In genomic region chr22:20356906-20357305, GRCh38 we compare ENCODE assay signal across 5 cellular contexts. TPM values are rescaled to one million over a fixed set of nuclear protein-coding genes. Genes with fewer than 3 reads are reported as not detected.
DNase-seq lines count a peak whose midpoint lies in the region; ATAC-seq, FAIRE-seq and TF ChIP-seq lines count a peak whose summit lies in the region.
"Not testable (repeated sequence)": the region's sequence is repeated elsewhere in the genome, so short reads cannot be mapped to it uniquely, and the experiment has no call there.

No MANE protein-coding gene starts in this region.

- intact Hi-C loops in activated CD4-positive, alpha-beta T cell treated with anti-CD3 and anti-CD28 coated beads, Interleukin-2, amount 10 ng/mL, durations not matched to agents 24 days and 14 days (cut with micrococcal nuclease); K562 (cut with micrococcal nuclease): not testable (repeated sequence)

- not testable (repeated sequence) for H4K20me1 ChIP-seq in K562 (replicated peaks; ENCODE audit: control insufficient read depth, insufficient read depth, low read length)

- not testable (repeated sequence) for H3K36me3 ChIP-seq in K562 (ENCODE audit: control insufficient read depth, insufficient read depth, low read length)

- not testable (repeated sequence) for H3K4me3 ChIP-seq in K562

- not testable (repeated sequence) for H3K4me3 Mint-ChIP-seq in activated CD4-positive, alpha-beta T cell treated with anti-CD3 and anti-CD28 coated beads, Interleukin-2, amount 10 ng/mL, durations not matched to agents 24 days and 14 days; osteocyte (ENCODE audit: unreplicated experiment)

- not testable (repeated sequence) for H3K79me2 ChIP-seq in K562 (ENCODE audit: control insufficient read depth, insufficient read depth, low read length)

- FAIRE-seq in GM12891 (lab: Jason Lieb, UNC) (peak; percentile 31), urothelium cell line (lab: Jason Lieb, UNC) (peak; percentile 97)
- not testable (repeated sequence) for FAIRE-seq in K562 (lab: Jason Lieb, UNC)

- H3K27me3 Mint-ChIP-seq in activated CD4-positive, alpha-beta T cell treated with anti-CD3 and anti-CD28 coated beads, Interleukin-2, amount 10 ng/mL, durations not matched to agents 24 days and 14 days; osteocyte (ENCODE audit: unreplicated experiment): not testable (repeated sequence)

- H2AFZ ChIP-seq in K562 (ENCODE audit: low read depth, low read length): not testable (repeated sequence)

- not testable (repeated sequence) for H3K27ac ChIP-seq in K562 (ENCODE audit: extremely low read depth, low read depth, low read length)

- H3K4me1 Mint-ChIP-seq in activated CD4-positive, alpha-beta T cell treated with anti-CD3 and anti-CD28 coated beads, Interleukin-2, amount 10 ng/mL, durations not matched to agents 24 days and 14 days; osteocyte (ENCODE audit: unreplicated experiment): not testable (repeated sequence)

- CTCF ChIA-PET in K562 (lab: Yijun Ruan, JAX; ENCODE audit: low intra/inter-chr PET ratio): not testable (repeated sequence)

- in situ Hi-C loops in K562 (cut with MboI): not testable (repeated sequence)

- not testable (repeated sequence) for TF ChIP-seq RAD21 in K562 (CRISPR knock-in tag; conservative IDR thresholded peaks at IDR 0.05 in 1 of 2, IDR thresholded peaks at IDR 0.05 in 1 of 2)

- 87% methylated on average over 51 of the region's 66 CpGs for WGBS in K562 (ENCODE audit: insufficient coverage, low coverage, missing lambda C conversion rate)

- POLR2A ChIA-PET in K562 (lab: Yijun Ruan, JAX): not testable (repeated sequence)

- not testable (repeated sequence) for TF ChIP-seq POLR2A in GM12891 (IDR thresholded peaks at IDR 0.05; ENCODE audit: low read depth, low read length); K562 (conservative IDR thresholded peaks at IDR 0.05)

- TF ChIP-seq EP300 in K562 (IDR thresholded peaks at IDR 0.05; ENCODE audit: low read length): not testable (repeated sequence)

- H3K4me1 ChIP-seq in K562 (replicated peaks in 1 of 2; ENCODE audit: control insufficient read depth in 2 of 2, insufficient read depth in 2 of 2, low read length in 2 of 2): peaks cover 0 to 20% of the 10 kb centered on the region in 2 experiments; a peak in 1 of 5 replicates

- not testable (repeated sequence) for DNase-seq in GM12891 (ENCODE audit: insufficient read length, low spot score); K562 (ENCODE audit: extremely low read depth in 1 of 4, low spot score in 3 of 4); urothelium cell line (ENCODE audit: low spot score)
- peak; percentile 35 for DNase-seq in activated CD4-positive, alpha-beta T cell treated with anti-CD3 and anti-CD28 coated beads, Interleukin-2, amount 10 ng/mL, durations not matched to agents 24 days and 14 days
- peak; percentile 38 for DNase-seq in osteocyte (ENCODE audit: extremely low spot score, unreplicated experiment)

- not testable (repeated sequence) for H3K27me3 ChIP-seq in K562 (ENCODE audit: control insufficient read depth in 2 of 2, insufficient read depth in 2 of 2, low read length in 2 of 2)

- not testable (repeated sequence) for H3K9me3 Mint-ChIP-seq in activated CD4-positive, alpha-beta T cell treated with anti-CD3 and anti-CD28 coated beads, Interleukin-2, amount 10 ng/mL, durations not matched to agents 24 days and 14 days; osteocyte (ENCODE audit: unreplicated experiment)

- TF ChIP-seq CTCF in K562 (IDR thresholded peaks at IDR 0.05 in 2 of 3, conservative IDR thresholded peaks at IDR 0.05 in 1 of 3; ENCODE audit: insufficient read depth in 2 of 3, low read depth in 1 of 3, low read length in 3 of 3); osteocyte (IDR thresholded peaks at IDR 0.05): not testable (repeated sequence)

- ATAC-seq in K562: not testable (repeated sequence)

- H3K9me3 ChIP-seq in K562 (replicated peaks; ENCODE audit: control insufficient read depth, insufficient read depth, low read depth, low read length): peaks cover 19% of the 10 kb centered on the region

- not testable (repeated sequence) for H3K27ac Mint-ChIP-seq in activated CD4-positive, alpha-beta T cell treated with anti-CD3 and anti-CD28 coated beads, Interleukin-2, amount 10 ng/mL, durations not matched to agents 24 days and 14 days; osteocyte (ENCODE audit: unreplicated experiment)

- not testable (repeated sequence) for BruUV-seq in K562 (replicated peaks; lab: Mats Ljungman, UMichigan)

- not testable (repeated sequence) for H3K9ac ChIP-seq in K562 (ENCODE audit: insufficient read depth in 1 of 2, low read depth in 2 of 2, low read length in 2 of 2)

- H3K36me3 Mint-ChIP-seq in activated CD4-positive, alpha-beta T cell treated with anti-CD3 and anti-CD28 coated beads, Interleukin-2, amount 10 ng/mL, durations not matched to agents 24 days and 14 days (ENCODE audit: low read depth); osteocyte (ENCODE audit: unreplicated experiment): not testable (repeated sequence)

- H3K4me2 ChIP-seq in K562 (ENCODE audit: insufficient read depth, low read length): not testable (repeated sequence)

- not testable (repeated sequence) for H3K9me1 ChIP-seq in K562 (ENCODE audit: control insufficient read depth, insufficient read depth, low read length)

TF ChIP-seq in K562, 482 proteins besides CTCF, POLR2A, EP300 and RAD21:
- TF ChIP-seq CBX5 (IDR thresholded peaks at IDR 0.05; ENCODE audit: borderline replicate concordance, low read depth) (0 out of 2 replicates have a peak, but pooled peaks have one; percentile 9), ZNF184 (CRISPR knock-in tag; IDR thresholded peaks at IDR 0.05) (0 out of 2 replicates have a peak, but pooled peaks have one; percentile 45)

RNA-seq across cellular contexts. Expression of gene ZNF74, which starts 37.0 kb away (rescaled TPM):
- polyA plus RNA-seq in GM12891 (2012; ENCODE audit: low read depth, missing spikeins): 2.7 TPM
- 15.6 and 17.0 TPM in 2 replicates for total RNA-seq in activated CD4-positive, alpha-beta T cell treated with anti-CD3 and anti-CD28 coated beads, Interleukin-2, amount 10 ng/mL, durations not matched to agents 24 days and 14 days
- total RNA-seq in K562 (2011; cell fraction: chromatin; rRNA removed; ENCODE audit: low replicate concordance): 36.8 and 68.2 TPM in 2 replicates
- total RNA-seq in K562 (2011; cell fraction: nucleolus; rRNA removed): 55.4 and 63.2 TPM in 2 replicates
- total RNA-seq in K562 (2011; cell fraction: nucleoplasm; rRNA removed): 50.2 and 53.7 TPM in 2 replicates
- total RNA-seq in K562 (2014; rRNA removed) (49.2 and 56.7 TPM in 2 replicates), K562 (2014; rRNA removed; fragmentation: Illumina TruSeq; extraction: Trizol) (17.4 and 20.5 TPM in 2 replicates), K562 (2015; rRNA removed; fragmentation: Illumina TruSeq; extraction: Trizol) (31.5 and 32.5 TPM in 2 replicates), K562 (2021) (53.5 and 55.7 TPM in 2 replicates), osteocyte (19.6 and 20.4 TPM in 2 replicates)
- polyA plus RNA-seq in K562 (2011; rRNA removed) (33.8 and 49.7 TPM in 2 replicates), K562 (2014; fragmentation: Illumina TruSeq; extraction: Trizol) (22.8 and 24.5 TPM in 2 replicates), K562 (2014; fragmentation: Nextera tagmentation; extraction: Ambion mirVana) (1 to 10 TPM; 2.4 to 3.7 TPM), K562 (2014; rRNA removed) (37.1 and 62.8 TPM in 2 replicates)
- polyA plus RNA-seq in K562 (2011; cell fraction: cytosol; rRNA removed): 56.9 and 67.4 TPM in 2 replicates
- polyA plus RNA-seq in K562 (2011; cell fraction: nucleus; rRNA removed): 42.8 and 56.1 TPM in 2 replicates
- 31.5 and 39.9 TPM in 2 replicates for polyA plus RNA-seq in K562 (2012)
- polyA minus RNA-seq in K562 (2011; rRNA and poly(A)+ RNA removed): 32.6 and 33.0 TPM in 2 replicates
- polyA minus RNA-seq in K562 (2011; cell fraction: cytosol; rRNA and poly(A)+ RNA removed): 39.3 and 58.2 TPM in 2 replicates
- polyA minus RNA-seq in K562 (2011; cell fraction: nucleus; rRNA and poly(A)+ RNA removed): 23.6 and 28.3 TPM in 2 replicates

RNA-seq across cellular contexts. Expression of gene DGCR6L, which starts 37.0 kb away (rescaled TPM):
- polyA plus RNA-seq in GM12891 (2012; ENCODE audit: low read depth, missing spikeins): 15.0 TPM
- total RNA-seq in activated CD4-positive, alpha-beta T cell treated with anti-CD3 and anti-CD28 coated beads, Interleukin-2, amount 10 ng/mL, durations not matched to agents 24 days and 14 days: 37.2 TPM in 2 replicates
- total RNA-seq in K562 (2011; cell fraction: chromatin; rRNA removed; ENCODE audit: low replicate concordance): 5.8 and 25.8 TPM in 2 replicates
- total RNA-seq in K562 (2011; cell fraction: nucleolus; rRNA removed): 37.9 and 39.6 TPM in 2 replicates
- total RNA-seq in K562 (2011; cell fraction: nucleoplasm; rRNA removed): 19.9 and 28.5 TPM in 2 replicates
- total RNA-seq in K562 (2014; rRNA removed) (151 and 163 TPM in 2 replicates), K562 (2014; rRNA removed; fragmentation: Illumina TruSeq; extraction: Trizol) (14.1 and 20.0 TPM in 2 replicates), K562 (2015; rRNA removed; fragmentation: Illumina TruSeq; extraction: Trizol) (78.1 and 78.6 TPM in 2 replicates), K562 (2021) (95.3 and 101 TPM in 2 replicates), osteocyte (55.0 and 59.4 TPM in 2 replicates)
- polyA plus RNA-seq in K562 (2011; rRNA removed) (51.0 and 88.0 TPM in 2 replicates), K562 (2014; fragmentation: Illumina TruSeq; extraction: Trizol) (40.4 and 66.5 TPM in 2 replicates), K562 (2014; fragmentation: Nextera tagmentation; extraction: Ambion mirVana) (1 to 10 TPM; 3.6 to 8.1 TPM), K562 (2014; rRNA removed) (113 and 117 TPM in 2 replicates)
- 116 and 204 TPM in 2 replicates for polyA plus RNA-seq in K562 (2011; cell fraction: cytosol; rRNA removed)
- 72.9 and 95.1 TPM in 2 replicates for polyA plus RNA-seq in K562 (2011; cell fraction: nucleus; rRNA removed)
- polyA plus RNA-seq in K562 (2012): 80.6 and 161 TPM in 2 replicates
- 14.8 and 17.4 TPM in 2 replicates for polyA minus RNA-seq in K562 (2011; rRNA and poly(A)+ RNA removed)
- 35.4 and 39.9 TPM in 2 replicates for polyA minus RNA-seq in K562 (2011; cell fraction: cytosol; rRNA and poly(A)+ RNA removed)
- 29.2 and 43.1 TPM in 2 replicates for polyA minus RNA-seq in K562 (2011; cell fraction: nucleus; rRNA and poly(A)+ RNA removed)
